11 cellular contexts compared by ENCODE assay signal in the genomic region with DNA sequence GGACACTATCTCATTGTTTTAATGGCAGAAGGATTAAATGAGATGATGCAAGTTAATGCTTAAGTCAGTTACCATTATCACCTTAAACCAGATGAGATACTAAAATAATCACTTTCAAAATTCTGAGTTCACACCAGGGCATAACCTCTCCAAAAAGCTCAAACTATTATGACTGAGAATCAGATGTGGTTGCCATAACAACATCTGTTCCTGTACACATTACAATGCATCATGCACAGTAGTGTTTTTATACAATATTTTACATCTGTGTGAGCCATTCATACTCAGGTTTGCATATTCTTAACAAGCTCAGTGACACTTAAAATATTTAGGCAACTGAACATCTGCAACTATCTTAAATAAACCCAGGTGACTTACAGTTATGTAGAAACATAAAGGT. TPM values are rescaled to one million over a fixed set of nuclear protein-coding genes. Genes with fewer than 3 reads are reported as not detected.
DNase-seq lines count a peak whose midpoint lies in the region; ATAC-seq and TF ChIP-seq lines count a peak whose summit lies in the region.
"Had no signal": no experiment of that assay in that cellular context is flagged by ENCODE, and none has a peak within 500 bp of the region (broad histone marks: within the 10 kb centered on the region; RNA-seq: fewer than 3 reads in every experiment).

No MANE protein-coding gene starts in this region.

- H3K4me3 Mint-ChIP-seq in activated naive CD8-positive, alpha-beta T cell: peak overlapping the region; percentile 41
- no peak overlapping the region for H3K4me3 Mint-ChIP-seq in activated naive CD8-positive, alpha-beta T cell treated with anti-CD3 and anti-CD28 coated beads for 36 hours
- H3K4me3 Mint-ChIP-seq in type B pancreatic cell (no peak overlapping the region), Calu3 (ENCODE audit: low read depth, unreplicated experiment) (no peak overlapping the region)

- no peaks in the 10 kb centered on the region for H3K9me3 ChIP-seq in RWPE2 (ENCODE audit: severe bottlenecking)
- H3K9me3 ChIP-seq: BLaER1 had no signal

- peaks cover 61% of the 10 kb centered on the region for H3K4me1 ChIP-seq in RWPE2 (ENCODE audit: insufficient read depth, poor library complexity, severe bottlenecking)

- no TSS peak for BruUV-seq in Calu3 (replicated peaks; lab: Mats Ljungman, UMichigan)

- DNase-seq in activated naive CD8-positive, alpha-beta T cell treated with anti-CD3 and anti-CD28 coated beads for 36 hours: no peak
- DNase-seq in RWPE2 (ENCODE audit: low spot score): no peak
- peak; percentile 60 for DNase-seq in fibroblast of peridontal ligament (ENCODE audit: extremely low read depth)
- no peak for DNase-seq in type B pancreatic cell (ENCODE audit: extremely low spot score, unreplicated experiment)
- no peak for DNase-seq in NCI-H446 (lab: John Stamatoyannopoulos, UW)
- no peak for DNase-seq in KG1 (lab: John Stamatoyannopoulos, UW)
- DNase-seq in Calu3: no peak
- DNase-seq: activated CD4-positive, alpha-beta T cell treated with anti-CD3 and anti-CD28 coated beads for 4 hours; NCI-H1105 had no signal

- CTCF ChIA-PET in Calu3 (lab: Charles Lee): interaction anchor here (0.7 to 2.6 kb wide), 3 partner anchors 8 to 1805 kb away, joined by 4 to 8 read pairs (median 5); a partner anchor contains a TSS

- H3K27me3 Mint-ChIP-seq in activated naive CD8-positive, alpha-beta T cell: no peaks in the 10 kb centered on the region
- H3K27me3 Mint-ChIP-seq in activated naive CD8-positive, alpha-beta T cell treated with anti-CD3 and anti-CD28 coated beads for 36 hours: no peaks in the 10 kb centered on the region
- H3K27me3 Mint-ChIP-seq in type B pancreatic cell (no peaks in the 10 kb centered on the region), Calu3 (ENCODE audit: unreplicated experiment) (no peaks in the 10 kb centered on the region)

- peaks cover 6% of the 10 kb centered on the region for H3K36me3 Mint-ChIP-seq in activated naive CD8-positive, alpha-beta T cell
- H3K36me3 Mint-ChIP-seq in activated naive CD8-positive, alpha-beta T cell treated with anti-CD3 and anti-CD28 coated beads for 36 hours: peaks cover 55% of the 10 kb centered on the region
- peaks cover 12% of the 10 kb centered on the region for H3K36me3 Mint-ChIP-seq in type B pancreatic cell
- peaks cover 54% of the 10 kb centered on the region for H3K36me3 Mint-ChIP-seq in Calu3 (ENCODE audit: insufficient read depth, unreplicated experiment)

- H3K36me3 ChIP-seq in RWPE2 (ENCODE audit: low read depth): peaks cover 68% of the 10 kb centered on the region

- no peak overlapping the region for H3K4me3 ChIP-seq in RWPE2 (ENCODE audit: severe bottlenecking)
- H3K4me3 ChIP-seq: BLaER1 had no signal

- intact Hi-C loops in Calu3 (cut with micrococcal nuclease; ENCODE audit: unreplicated experiment): no loop called here

- no peaks in the 10 kb centered on the region for H3K9me3 Mint-ChIP-seq in activated naive CD8-positive, alpha-beta T cell (ENCODE audit: low read depth)
- H3K9me3 Mint-ChIP-seq in activated naive CD8-positive, alpha-beta T cell treated with anti-CD3 and anti-CD28 coated beads for 36 hours: no peaks in the 10 kb centered on the region
- no peaks in the 10 kb centered on the region for H3K9me3 Mint-ChIP-seq in type B pancreatic cell
- no peaks in the 10 kb centered on the region for H3K9me3 Mint-ChIP-seq in Calu3 (ENCODE audit: low read depth, unreplicated experiment)

- peak overlapping the region; percentile 55 for H3K27ac Mint-ChIP-seq in activated naive CD8-positive, alpha-beta T cell
- H3K27ac Mint-ChIP-seq in activated naive CD8-positive, alpha-beta T cell treated with anti-CD3 and anti-CD28 coated beads for 36 hours: no peak overlapping the region
- H3K27ac Mint-ChIP-seq in type B pancreatic cell: peak overlapping the region; percentile 54
- H3K27ac Mint-ChIP-seq in Calu3 (ENCODE audit: unreplicated experiment): no peak overlapping the region

- no peak for TF ChIP-seq CTCF in RWPE2 (IDR thresholded peaks at IDR 0.05; ENCODE audit: poor library complexity, severe bottlenecking)
- TF ChIP-seq CTCF in type B pancreatic cell (conservative IDR thresholded peaks at IDR 0.05): no peak
- TF ChIP-seq CTCF in Calu3 (IDR thresholded peaks at IDR 0.05; ENCODE audit: unreplicated experiment): no peak

- H3K27me3 ChIP-seq in RWPE2 (ENCODE audit: insufficient read depth, poor library complexity, severe bottlenecking): no peaks in the 10 kb centered on the region
- H3K27me3 ChIP-seq: BLaER1 had no signal

- ATAC-seq in RWPE2 (ENCODE audit: low read depth): peak; percentile 26; the same call in 1 of the 3 replicates

- peak overlapping the region; percentile 30 for H3K27ac ChIP-seq in RWPE2 (ENCODE audit: poor library complexity, severe bottlenecking)
- H3K27ac ChIP-seq: BLaER1 had no signal

- peaks cover 90% of the 10 kb centered on the region for H3K4me1 Mint-ChIP-seq in activated naive CD8-positive, alpha-beta T cell (ENCODE audit: low read depth)
- H3K4me1 Mint-ChIP-seq in activated naive CD8-positive, alpha-beta T cell treated with anti-CD3 and anti-CD28 coated beads for 36 hours: peaks cover 72% of the 10 kb centered on the region
- H3K4me1 Mint-ChIP-seq in type B pancreatic cell (ENCODE audit: unreplicated experiment) (peaks cover 55% of the 10 kb centered on the region), Calu3 (ENCODE audit: low read depth, unreplicated experiment) (peaks cover 49% of the 10 kb centered on the region)

RNA-seq across cellular contexts. Expression of a gene that starts 10.2 kb away (rescaled TPM):
- 10 to 100 TPM; 73.0 to 80.7 TPM for total RNA-seq in activated naive CD8-positive, alpha-beta T cell treated with anti-CD3 and anti-CD28 coated beads for 36 hours
- total RNA-seq in type B pancreatic cell (ENCODE audit: low replicate concordance) (81.7 and 103 TPM in 2 replicates), Calu3 (2022) (91.8 and 103 TPM in 2 replicates)

RNA-seq across cellular contexts. Expression of a gene that starts 37.3 kb away (rescaled TPM):
- total RNA-seq in activated naive CD8-positive, alpha-beta T cell treated with anti-CD3 and anti-CD28 coated beads for 36 hours: 10 to 100 TPM; 84.6 to 88.1 TPM
- total RNA-seq in type B pancreatic cell (ENCODE audit: low replicate concordance): 36.2 and 40.8 TPM in 2 replicates
- 87.3 and 89.1 TPM in 2 replicates for total RNA-seq in Calu3 (2022)

RNA-seq across cellular contexts. Expression of a gene that starts 37.6 kb away (rescaled TPM):
- 1 to 10 TPM; 7.8 TPM for total RNA-seq in activated naive CD8-positive, alpha-beta T cell treated with anti-CD3 and anti-CD28 coated beads for 36 hours
- total RNA-seq in type B pancreatic cell (ENCODE audit: low replicate concordance) (7.4 and 8.2 TPM in 2 replicates), Calu3 (2022) (13.2 and 15.4 TPM in 2 replicates)

Comparison
In these comparisons a context has a peak if more than half of its experiments do, and no peak if none do; other contexts are left out.
1. H3K27ac Mint-ChIP-seq: peak in activated naive CD8-positive, alpha-beta T cell (single experiment) and type B pancreatic cell (single experiment); none in activated naive CD8-positive, alpha-beta T cell treated with anti-CD3 and anti-CD28 coated beads for 36 hours (single experiment) and Calu3 (single experiment).